ENCODE assay signal across 1 cellular context in the genomic region with DNA sequence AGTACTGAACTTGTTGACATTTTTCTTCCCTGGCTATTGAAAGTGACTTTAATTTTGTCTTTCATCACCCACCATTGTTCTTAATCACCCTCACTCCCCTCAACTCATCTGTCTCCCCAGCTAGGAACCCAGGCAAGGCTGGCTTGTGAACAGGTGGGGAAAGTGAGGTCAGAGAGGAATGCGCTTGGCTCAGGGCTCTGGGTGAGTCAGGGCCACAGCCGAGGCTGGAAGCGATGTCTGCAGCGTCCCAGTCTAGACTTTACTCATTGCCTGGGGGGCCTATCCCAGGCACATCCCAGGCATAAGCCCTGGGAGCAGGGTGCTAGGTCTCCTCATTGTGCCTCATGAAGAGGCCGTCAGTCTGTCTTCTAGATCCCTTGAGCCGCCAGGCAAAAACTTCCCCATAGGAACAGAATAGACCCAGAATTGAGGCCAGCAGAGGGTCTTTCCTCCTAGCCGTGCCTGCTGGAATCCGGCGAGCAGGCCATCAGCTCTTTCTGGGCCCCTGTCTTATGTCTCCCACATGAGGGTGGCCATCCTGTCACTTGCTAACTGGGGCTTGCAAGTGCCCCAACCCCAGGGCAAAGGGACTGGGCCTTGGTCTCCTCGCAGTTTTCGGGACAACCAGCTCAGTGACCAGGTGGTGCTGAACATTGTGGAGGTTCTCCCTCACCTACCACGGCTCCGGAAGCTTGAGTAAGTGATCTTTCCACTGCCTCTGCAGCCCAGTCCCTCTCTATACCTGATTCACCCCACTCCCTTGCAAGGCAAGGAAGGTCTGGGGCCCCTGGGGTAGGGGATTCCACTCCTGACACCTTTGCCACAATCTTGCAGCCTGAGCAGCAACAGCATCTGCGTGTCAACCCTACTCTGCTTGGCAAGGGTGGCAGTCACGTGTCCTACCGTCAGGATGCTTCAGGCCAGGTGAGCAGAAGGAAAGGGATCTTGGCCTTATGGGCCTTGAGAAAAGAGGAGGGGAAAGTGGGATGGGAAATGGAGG.
TF ChIP-seq lines count a peak whose summit lies in the region.

No MANE protein-coding gene starts in this region.

TF ChIP-seq in WTC11, 78 proteins besides CTCF, POLR2A, EP300 and RAD21 (continued from another document):
- TF ChIP-seq, protein P1, sequence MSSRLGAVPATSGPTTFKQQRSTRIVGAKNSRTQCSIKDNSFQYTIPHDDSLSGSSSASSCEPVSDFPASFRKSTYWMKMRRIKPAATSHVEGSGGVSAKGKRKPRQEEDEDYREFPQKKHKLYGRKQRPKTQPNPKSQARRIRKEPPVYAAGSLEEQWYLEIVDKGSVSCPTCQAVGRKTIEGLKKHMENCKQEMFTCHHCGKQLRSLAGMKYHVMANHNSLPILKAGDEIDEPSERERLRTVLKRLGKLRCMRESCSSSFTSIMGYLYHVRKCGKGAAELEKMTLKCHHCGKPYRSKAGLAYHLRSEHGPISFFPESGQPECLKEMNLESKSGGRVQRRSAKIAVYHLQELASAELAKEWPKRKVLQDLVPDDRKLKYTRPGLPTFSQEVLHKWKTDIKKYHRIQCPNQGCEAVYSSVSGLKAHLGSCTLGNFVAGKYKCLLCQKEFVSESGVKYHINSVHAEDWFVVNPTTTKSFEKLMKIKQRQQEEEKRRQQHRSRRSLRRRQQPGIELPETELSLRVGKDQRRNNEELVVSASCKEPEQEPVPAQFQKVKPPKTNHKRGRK (CRISPR knock-in tag; IDR thresholded peaks at IDR 0.05; ENCODE audit: borderline replicate concordance) = no peak
- no peak for TF ChIP-seq MYBL2 (CRISPR knock-in tag; IDR thresholded peaks at IDR 0.05)
- TF ChIP-seq RELA (CRISPR knock-in tag; IDR thresholded peaks at IDR 0.05; ENCODE audit: borderline replicate concordance) = no peak
- no peak for TF ChIP-seq RORB (CRISPR knock-in tag; IDR thresholded peaks at IDR 0.05)
- TF ChIP-seq MXD4 (CRISPR knock-in tag; IDR thresholded peaks at IDR 0.05; ENCODE audit: borderline replicate concordance) = no peak
- no peak for TF ChIP-seq NR3C1 (CRISPR knock-in tag; conservative IDR thresholded peaks at IDR 0.05; ENCODE audit: low read depth)
- TF ChIP-seq, protein P2, sequence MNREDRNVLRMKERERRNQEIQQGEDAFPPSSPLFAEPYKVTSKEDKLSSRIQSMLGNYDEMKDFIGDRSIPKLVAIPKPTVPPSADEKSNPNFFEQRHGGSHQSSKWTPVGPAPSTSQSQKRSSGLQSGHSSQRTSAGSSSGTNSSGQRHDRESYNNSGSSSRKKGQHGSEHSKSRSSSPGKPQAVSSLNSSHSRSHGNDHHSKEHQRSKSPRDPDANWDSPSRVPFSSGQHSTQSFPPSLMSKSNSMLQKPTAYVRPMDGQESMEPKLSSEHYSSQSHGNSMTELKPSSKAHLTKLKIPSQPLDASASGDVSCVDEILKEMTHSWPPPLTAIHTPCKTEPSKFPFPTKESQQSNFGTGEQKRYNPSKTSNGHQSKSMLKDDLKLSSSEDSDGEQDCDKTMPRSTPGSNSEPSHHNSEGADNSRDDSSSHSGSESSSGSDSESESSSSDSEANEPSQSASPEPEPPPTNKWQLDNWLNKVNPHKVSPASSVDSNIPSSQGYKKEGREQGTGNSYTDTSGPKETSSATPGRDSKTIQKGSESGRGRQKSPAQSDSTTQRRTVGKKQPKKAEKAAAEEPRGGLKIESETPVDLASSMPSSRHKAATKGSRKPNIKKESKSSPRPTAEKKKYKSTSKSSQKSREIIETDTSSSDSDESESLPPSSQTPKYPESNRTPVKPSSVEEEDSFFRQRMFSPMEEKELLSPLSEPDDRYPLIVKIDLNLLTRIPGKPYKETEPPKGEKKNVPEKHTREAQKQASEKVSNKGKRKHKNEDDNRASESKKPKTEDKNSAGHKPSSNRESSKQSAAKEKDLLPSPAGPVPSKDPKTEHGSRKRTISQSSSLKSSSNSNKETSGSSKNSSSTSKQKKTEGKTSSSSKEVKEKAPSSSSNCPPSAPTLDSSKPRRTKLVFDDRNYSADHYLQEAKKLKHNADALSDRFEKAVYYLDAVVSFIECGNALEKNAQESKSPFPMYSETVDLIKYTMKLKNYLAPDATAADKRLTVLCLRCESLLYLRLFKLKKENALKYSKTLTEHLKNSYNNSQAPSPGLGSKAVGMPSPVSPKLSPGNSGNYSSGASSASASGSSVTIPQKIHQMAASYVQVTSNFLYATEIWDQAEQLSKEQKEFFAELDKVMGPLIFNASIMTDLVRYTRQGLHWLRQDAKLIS (CRISPR knock-in tag; IDR thresholded peaks at IDR 0.05; ENCODE audit: borderline replicate concordance) = no peak
- no peak for TF ChIP-seq NFE2L1 (CRISPR knock-in tag; IDR thresholded peaks at IDR 0.05)
- no peak for TF ChIP-seq HMGA2 (CRISPR knock-in tag; IDR thresholded peaks at IDR 0.05)
- no peak for TF ChIP-seq HMGXB4 (CRISPR knock-in tag; IDR thresholded peaks at IDR 0.05)
